Comparison of ENCODE assay signal across 10 cellular contexts in genomic region chr12:46660276-46660675, GRCh38.
DNase-seq lines count a peak whose midpoint lies in the region; ATAC-seq and TF ChIP-seq lines count a peak whose summit lies in the region.
"Had no signal": no experiment of that assay in that cellular context is flagged by ENCODE, and none has a peak within 500 bp of the region (broad histone marks: within the 10 kb centered on the region; RNA-seq: fewer than 3 reads in every experiment).

No MANE protein-coding gene starts in this region.

- WGBS in thymus, result 90% methylated on average over 1 of the region's 1 CpG

- no peak for ATAC-seq in activated CD4-positive, alpha-beta T cell treated with anti-CD3 and anti-CD28 coated beads for 36 hours
- ATAC-seq in lower lobe of right lung (no peak), HG03432 (IDR thresholded peaks at IDR 0.05; ENCODE audit: unreplicated experiment) (no peak)
- ATAC-seq: K562 had no signal

- H3K36me3 ChIP-seq in brain microvascular endothelial cell (replicated peaks) (no peaks in the 10 kb centered on the region), lower lobe of right lung (no peaks in the 10 kb centered on the region), thymus (ENCODE audit: control insufficient read depth, insufficient read depth) (no peaks in the 10 kb centered on the region)

- DNase-seq in activated CD4-positive, alpha-beta T cell treated with anti-CD3 and anti-CD28 coated beads for 36 hours, result no peak
- no peak for DNase-seq in activated CD4-positive, alpha-beta T cell treated with anti-CD3 and anti-CD28 coated beads, Interleukin-2, amount 50 U/mL, for 1 hour
- DNase-seq in brain microvascular endothelial cell, result no peak
- DNase-seq in lower lobe of right lung, result no peak
- no peak for DNase-seq in NCI-H2196 treated with DMSO at 0.1 percent for 48 hours (lab: John Stamatoyannopoulos, UW; ENCODE audit: unreplicated experiment)
- DNase-seq in SIG-M5 treated with dmso at 0.1 percent for 504 hours (lab: John Stamatoyannopoulos, UW; ENCODE audit: unreplicated experiment), result no peak
- DNase-seq: activated B cell treated with CpG ODN at 0.5 μM for 24 hours had no signal

- H3K4me1 Mint-ChIP-seq in activated CD4-positive, alpha-beta T cell treated with anti-CD3 and anti-CD28 coated beads for 36 hours, result peaks cover 32% of the 10 kb centered on the region

- in situ Hi-C loops in brain microvascular endothelial cell (cut with HindIII; ENCODE audit: low pct_ligation_motif_present, low sequenced_read_pairs), result no loop called here

- POLR2A ChIA-PET in activated CD4-positive, alpha-beta T cell treated with anti-CD3 and anti-CD28 coated beads for 36 hours (lab: Charles Lee), result no interaction called here

- no peaks in the 10 kb centered on the region for H3K9me3 Mint-ChIP-seq in activated CD4-positive, alpha-beta T cell treated with anti-CD3 and anti-CD28 coated beads for 36 hours (ENCODE audit: low read depth)
- H3K9me3 Mint-ChIP-seq: activated B cell treated with CpG ODN at 0.5 μM for 24 hours had no signal

- H3K9me3 ChIP-seq in lower lobe of right lung (no peaks in the 10 kb centered on the region), thymus (ENCODE audit: control insufficient read depth) (no peaks in the 10 kb centered on the region)

- H3K36me3 Mint-ChIP-seq in activated CD4-positive, alpha-beta T cell treated with anti-CD3 and anti-CD28 coated beads for 36 hours (ENCODE audit: low read depth), result no peaks in the 10 kb centered on the region

- peak overlapping the region; percentile 78 for H3K27ac ChIP-seq in brain microvascular endothelial cell
- peak overlapping the region; percentile 50 for H3K27ac ChIP-seq in lower lobe of right lung
- peak overlapping the region; percentile 53 for H3K27ac ChIP-seq in thymus (ENCODE audit: low read depth)

- intact Hi-C loops in activated CD4-positive, alpha-beta T cell treated with anti-CD3 and anti-CD28 coated beads for 36 hours (cut with DNase I, micrococcal nuclease), result loop anchor here (2.0 to 5.0 kb wide), 8 partner anchors 103 to 668 kb away; partner anchors contain the start of gene SCAF11 (in 1 of the 2)
- intact Hi-C loops in lower lobe of right lung (cut with DNase I), result no loop called here

- H3K27ac Mint-ChIP-seq in activated CD4-positive, alpha-beta T cell treated with anti-CD3 and anti-CD28 coated beads for 36 hours, result peak overlapping the region; percentile 72
- H3K27ac Mint-ChIP-seq: activated B cell treated with CpG ODN at 0.5 μM for 24 hours had no signal

- H3K4me3 Mint-ChIP-seq in activated CD4-positive, alpha-beta T cell treated with anti-CD3 and anti-CD28 coated beads for 36 hours, result no peak overlapping the region

- TF ChIP-seq CTCF in brain microvascular endothelial cell (IDR thresholded peaks at IDR 0.05; ENCODE audit: low read depth, low read length, missing control alignments) (no peak), lower lobe of right lung (IDR thresholded peaks at IDR 0.05) (no peak)

- H3K27me3 Mint-ChIP-seq in activated CD4-positive, alpha-beta T cell treated with anti-CD3 and anti-CD28 coated beads for 36 hours, result no peaks in the 10 kb centered on the region
- H3K27me3 Mint-ChIP-seq: activated B cell treated with CpG ODN at 0.5 μM for 24 hours had no signal

- H3K27me3 ChIP-seq in brain microvascular endothelial cell (replicated peaks) (no peaks in the 10 kb centered on the region), lower lobe of right lung (ENCODE audit: low read depth) (no peaks in the 10 kb centered on the region), thymus (ENCODE audit: control insufficient read depth, insufficient read depth) (no peaks in the 10 kb centered on the region)

- CTCF ChIA-PET in activated CD4-positive, alpha-beta T cell treated with anti-CD3 and anti-CD28 coated beads for 36 hours (lab: Charles Lee), result no interaction called here

- H3K4me3 ChIP-seq in brain microvascular endothelial cell (ENCODE audit: low read depth, low read length) (no peak overlapping the region), lower lobe of right lung (no peak overlapping the region), thymus (ENCODE audit: low read length) (no peak overlapping the region)
- H3K4me3 ChIP-seq: K562 had no signal

- H3K4me1 ChIP-seq in lower lobe of right lung (peaks cover 33% of the 10 kb centered on the region), thymus (ENCODE audit: control insufficient read depth, insufficient read depth, low read length) (peaks cover 4% of the 10 kb centered on the region)
